Comparison of ENCODE assay signal across 1 cellular context in genomic region chr7:28330384-28331070, GRCh38.
TF ChIP-seq lines count a peak whose summit lies in the region.

No MANE protein-coding gene starts in this region.

TF ChIP-seq in SK-N-SH, 30 proteins besides CTCF, POLR2A, EP300 and RAD21 (continued from another document):
- TF ChIP-seq REST (IDR thresholded peaks at IDR 0.05; ENCODE audit: low read depth, low read length) (no peak), TAF1 (IDR thresholded peaks at IDR 0.05; ENCODE audit: borderline replicate concordance, low read depth, low read length) (no peak)
